ENCODE assay signal across 8 cellular contexts in genomic region chr11:118921929-118922744, GRCh38. TPM values are rescaled to one million over a fixed set of nuclear protein-coding genes. Genes with fewer than 3 reads are reported as not detected.
DNase-seq lines count a peak whose midpoint lies in the region; ATAC-seq and TF ChIP-seq lines count a peak whose summit lies in the region.

No MANE protein-coding gene starts in this region.

- no peaks in the 10 kb centered on the region for H3K27me3 Mint-ChIP-seq in activated T-cell treated with anti-CD3 and anti-CD28 coated beads, Interleukin-2, amount 50 U/mL, for 72 hours (ENCODE audit: low read depth)

- peaks cover 79% of the 10 kb centered on the region for H3K4me1 Mint-ChIP-seq in activated T-cell treated with anti-CD3 and anti-CD28 coated beads, Interleukin-2, amount 50 U/mL, for 72 hours (ENCODE audit: low read depth)

- 7 to 11% (median 10%) methylated on average over 13 to 20 of the region's 20 CpGs for WGBS in ovary, 3 donors

- H3K4me3 Mint-ChIP-seq in activated T-cell treated with anti-CD3 and anti-CD28 coated beads, Interleukin-2, amount 50 U/mL, for 72 hours, result peak overlapping the region; percentile 73 to 84

- peak overlapping the region; percentile 99 for H3K4me3 ChIP-seq in ovary

- peaks cover 2 to 4% of the 10 kb centered on the region in 2 donors for H3K36me3 Mint-ChIP-seq in activated T-cell treated with anti-CD3 and anti-CD28 coated beads, Interleukin-2, amount 50 U/mL, for 72 hours (ENCODE audit: insufficient read depth in 2 of 2)

- H3K27ac Mint-ChIP-seq in activated T-cell treated with anti-CD3 and anti-CD28 coated beads, Interleukin-2, amount 50 U/mL, for 72 hours, result no peak overlapping the region

- H3K36me3 ChIP-seq in ovary, result no peaks in the 10 kb centered on the region

- peaks cover 25% of the 10 kb centered on the region for H3K4me1 ChIP-seq in ovary (ENCODE audit: insufficient read depth)

- no peaks in the 10 kb centered on the region for H3K9me3 Mint-ChIP-seq in activated T-cell treated with anti-CD3 and anti-CD28 coated beads, Interleukin-2, amount 50 U/mL, for 72 hours

- peak; percentile 35 for TF ChIP-seq POLR2A in ovary (IDR thresholded peaks at IDR 0.05)

- TF ChIP-seq CTCF in ovary (IDR thresholded peaks at IDR 0.05), result no peak

- DNase-seq in NCI-H2196 (lab: John Stamatoyannopoulos, UW; ENCODE audit: unreplicated experiment) (peak; percentile 40), NCI-H2196 treated with DMSO at 0.1 percent for 48 hours (lab: John Stamatoyannopoulos, UW; ENCODE audit: unreplicated experiment) (no peak), Right ventricle myocardium inferior (ENCODE audit: missing footprints) (peak; percentile 92), ovary (peak; percentile 82 to 89 (median 87)), NCI-H146 treated with DMSO at 0.1 percent for 48 hours (lab: John Stamatoyannopoulos, UW; ENCODE audit: unreplicated experiment) (no peak)
- DNase-seq in activated T-cell treated with anti-CD3 and anti-CD28 coated beads, Interleukin-2, amount 50 U/mL, for 72 hours, result no peak
- DNase-seq in stimulated activated CD4-positive, alpha-beta T cell treated with anti-CD3 and anti-CD28 coated beads, Interleukin-1b, Interleukin-23, amount 100 ng/mL, for 48 hours, result no peak

- intact Hi-C loops in Right ventricle myocardium inferior (cut with DNase I) (no loop called here), ovary (cut with DNase I) (no loop called here)

- H3K9me3 ChIP-seq in ovary, result no peaks in the 10 kb centered on the region

- no peak for ATAC-seq in activated T-cell treated with anti-CD3 and anti-CD28 coated beads, Interleukin-2, amount 50 U/mL, for 72 hours (replicated peaks in 1 of 2)
- ATAC-seq in Right ventricle myocardium inferior, result peak; percentile 65
- no peak for ATAC-seq in HG03039 (IDR thresholded peaks at IDR 0.05; ENCODE audit: unreplicated experiment)

- TF ChIP-seq EP300 in ovary (IDR thresholded peaks at IDR 0.05), result no peak

- H3K27ac ChIP-seq in ovary, result peak overlapping the region; percentile 79 to 89

- no peaks in the 10 kb centered on the region for H3K27me3 ChIP-seq in ovary

RNA-seq across cellular contexts. Expression of gene BCL9L, which starts 3.6 kb away (rescaled TPM):
- total RNA-seq in activated T-cell treated with anti-CD3 and anti-CD28 coated beads, Interleukin-2, amount 50 U/mL, for 72 hours, result 10 to 100 TPM; 33.5 to 34.5 TPM
- total RNA-seq in Right ventricle myocardium inferior (44.5 TPM), ovary (100 to 1,000 TPM in 1 of 7 donors, 10 to 100 TPM in 6; 12.9 to 145 (median 79.9) TPM)
- polyA plus RNA-seq in ovary, result 10 to 100 TPM in 1 of 2 donors, 1 to 10 TPM in 1; 5.5 to 31.2 TPM

RNA-seq across cellular contexts. Expression of gene UPK2, which starts 34.0 kb away (rescaled TPM):
- total RNA-seq in activated T-cell treated with anti-CD3 and anti-CD28 coated beads, Interleukin-2, amount 50 U/mL, for 72 hours, result 1 to 10 TPM in 1 of 2 donors, under 1 TPM in 1; 0.53 to 1.2 TPM
- total RNA-seq in Right ventricle myocardium inferior (not detected), ovary (not detected)
- polyA plus RNA-seq in ovary, result under 1 TPM in 1 of 2 donors, not detected in 1; 0.13 TPM

RNA-seq across cellular contexts. Expression of gene CXCR5, which starts 38.4 kb away (rescaled TPM):
- 10 to 100 TPM; 16.9 to 20.3 TPM for total RNA-seq in activated T-cell treated with anti-CD3 and anti-CD28 coated beads, Interleukin-2, amount 50 U/mL, for 72 hours
- total RNA-seq in Right ventricle myocardium inferior (not detected), ovary (under 1 TPM in 1 of 7 donors, not detected in 6; 0.05 TPM)
- polyA plus RNA-seq in ovary, result under 1 TPM in 1 of 2 donors, not detected in 1; 0.17 TPM

RNA-seq across cellular contexts. Expression of gene FOXR1, which starts 49.4 kb away (rescaled TPM):
- not detected for total RNA-seq in activated T-cell treated with anti-CD3 and anti-CD28 coated beads, Interleukin-2, amount 50 U/mL, for 72 hours
- total RNA-seq in Right ventricle myocardium inferior (not detected), ovary (not detected)
- 1 to 10 TPM in 1 of 2 donors, not detected in 1; 1.7 TPM for polyA plus RNA-seq in ovary

Comparison
In these comparisons a context has a peak if more than half of its experiments do, and no peak if none do; other contexts are left out.
1. DNase-seq: peak in NCI-H2196 (single experiment), Right ventricle myocardium inferior (single experiment) and ovary (5 of 5); none in NCI-H2196 treated with DMSO at 0.1 percent for 48 hours (single experiment), activated T-cell treated with anti-CD3 and anti-CD28 coated beads, Interleukin-2, amount 50 U/mL, for 72 hours (0 of 2), stimulated activated CD4-positive, alpha-beta T cell treated with anti-CD3 and anti-CD28 coated beads, Interleukin-1b, Interleukin-23, amount 100 ng/mL, for 48 hours (single experiment) and NCI-H146 treated with DMSO at 0.1 percent for 48 hours (single experiment).
2. RNA of gene CXCR5, which starts 38.4 kb away (total RNA-seq): 16.9 to 20.3 TPM in activated T-cell treated with anti-CD3 and anti-CD28 coated beads, Interleukin-2, amount 50 U/mL, for 72 hours; not detected in Right ventricle myocardium inferior (single experiment) and 0.05 TPM in ovary; every median in the first group is over 10 times any median in the second.